Comparison of ENCODE assay signal across 7 cellular contexts in genomic region chrX:51860679-51861078, GRCh38. TPM values are rescaled to one million over a fixed set of nuclear protein-coding genes. Genes with fewer than 3 reads are reported as not detected.
DNase-seq lines count a peak whose midpoint lies in the region; ATAC-seq and TF ChIP-seq lines count a peak whose summit lies in the region.

No MANE protein-coding gene starts in this region.

- H3K9me3 ChIP-seq in gastroesophageal sphincter (no peaks in the 10 kb centered on the region), suprapubic skin (no peaks in the 10 kb centered on the region)

- H3K4me1 ChIP-seq in gastroesophageal sphincter, result no peaks in the 10 kb centered on the region
- no peaks in the 10 kb centered on the region for H3K4me1 ChIP-seq in suprapubic skin

- no peak for ATAC-seq in gastroesophageal sphincter

- TF ChIP-seq CTCF in GM12864 (IDR thresholded peaks at IDR 0.05; ENCODE audit: low read depth, low read length, missing control alignments), result peak; percentile 53
- TF ChIP-seq CTCF in NB4 (IDR thresholded peaks at IDR 0.05; ENCODE audit: low read depth, low read length), result peak; percentile 38
- TF ChIP-seq CTCF in brain microvascular endothelial cell (IDR thresholded peaks at IDR 0.05; ENCODE audit: low read depth, low read length, missing control alignments), result peak; percentile 64
- TF ChIP-seq CTCF in gastroesophageal sphincter (IDR thresholded peaks at IDR 0.05), result peak in 2 of 4 experiments; percentile 25 to 54
- TF ChIP-seq CTCF in suprapubic skin (IDR thresholded peaks at IDR 0.05), result peak in 1 of 2 donors; percentile 17

- H3K27me3 ChIP-seq in brain microvascular endothelial cell (replicated peaks) (no peaks in the 10 kb centered on the region), gastroesophageal sphincter (no peaks in the 10 kb centered on the region), suprapubic skin (no peaks in the 10 kb centered on the region)

- TF ChIP-seq EP300 in gastroesophageal sphincter (IDR thresholded peaks at IDR 0.05) (no peak), suprapubic skin (IDR thresholded peaks at IDR 0.05) (no peak)

- DNase-seq in GM12864 (ENCODE audit: low read depth) (no peak), NB4 (ENCODE audit: low read depth) (peak; percentile 30), brain microvascular endothelial cell (no peak), lung microvascular endothelial cell (ENCODE audit: low read depth in 2 of 2) (peak; percentile 35 to 46), suprapubic skin (ENCODE audit: low spot score in 2 of 2) (no peak)
- DNase-seq in activated CD8-positive, alpha-beta memory T cell treated with anti-CD3 and anti-CD28 coated beads for 24 hours, result no peak

- TF ChIP-seq POLR2A in NB4 (IDR thresholded peaks at IDR 0.05; ENCODE audit: extremely low read depth, insufficient read length) (no peak), gastroesophageal sphincter (IDR thresholded peaks at IDR 0.05) (no peak), suprapubic skin (IDR thresholded peaks at IDR 0.05) (no peak)

- in situ Hi-C loops in brain microvascular endothelial cell (cut with HindIII; ENCODE audit: low pct_ligation_motif_present, low sequenced_read_pairs), result no loop called here

- H3K27ac ChIP-seq in brain microvascular endothelial cell (no peak overlapping the region), gastroesophageal sphincter (no peak overlapping the region), suprapubic skin (no peak overlapping the region)

- H3K4me3 ChIP-seq in GM12864 (ENCODE audit: low read depth, low read length), result no peak overlapping the region
- H3K4me3 ChIP-seq in NB4 (ENCODE audit: low read depth, low read length), result no peak overlapping the region
- no peak overlapping the region for H3K4me3 ChIP-seq in brain microvascular endothelial cell (ENCODE audit: low read depth, low read length)
- H3K4me3 ChIP-seq in gastroesophageal sphincter, result no peak overlapping the region
- no peak overlapping the region for H3K4me3 ChIP-seq in suprapubic skin

- H3K36me3 ChIP-seq in brain microvascular endothelial cell (replicated peaks), result no peaks in the 10 kb centered on the region
- no peaks in the 10 kb centered on the region for H3K36me3 ChIP-seq in gastroesophageal sphincter
- no peaks in the 10 kb centered on the region for H3K36me3 ChIP-seq in suprapubic skin

- WGBS in gastroesophageal sphincter (ENCODE audit: low coverage in 1 of 2), 2 donors, result 0 to 13% methylated on average over 2 of the region's 2 CpGs
- 7% methylated on average over 2 of the region's 2 CpGs for whole genome bisulfite sequencing in suprapubic skin

RNA-seq across cellular contexts. Expression of gene MAGED1, which starts 32.7 kb away (rescaled TPM):
- total RNA-seq in lung microvascular endothelial cell (41.3 and 51.4 TPM in 2 replicates), gastroesophageal sphincter (10 to 100 TPM; 34.2 to 54.8 (median 43.5) TPM), suprapubic skin (10 to 100 TPM; 35.0 to 44.1 (median 39.1) TPM)

Comparison
In these comparisons a context has a peak if more than half of its experiments do, and no peak if none do; other contexts are left out.
1. DNase-seq: peak in NB4 (single experiment) and lung microvascular endothelial cell (2 of 2); none in GM12864 (single experiment), brain microvascular endothelial cell (single experiment), activated CD8-positive, alpha-beta memory T cell treated with anti-CD3 and anti-CD28 coated beads for 24 hours (single experiment) and suprapubic skin (0 of 2).